Comparison of ENCODE assay signal across 8 cellular contexts in the genomic region with DNA sequence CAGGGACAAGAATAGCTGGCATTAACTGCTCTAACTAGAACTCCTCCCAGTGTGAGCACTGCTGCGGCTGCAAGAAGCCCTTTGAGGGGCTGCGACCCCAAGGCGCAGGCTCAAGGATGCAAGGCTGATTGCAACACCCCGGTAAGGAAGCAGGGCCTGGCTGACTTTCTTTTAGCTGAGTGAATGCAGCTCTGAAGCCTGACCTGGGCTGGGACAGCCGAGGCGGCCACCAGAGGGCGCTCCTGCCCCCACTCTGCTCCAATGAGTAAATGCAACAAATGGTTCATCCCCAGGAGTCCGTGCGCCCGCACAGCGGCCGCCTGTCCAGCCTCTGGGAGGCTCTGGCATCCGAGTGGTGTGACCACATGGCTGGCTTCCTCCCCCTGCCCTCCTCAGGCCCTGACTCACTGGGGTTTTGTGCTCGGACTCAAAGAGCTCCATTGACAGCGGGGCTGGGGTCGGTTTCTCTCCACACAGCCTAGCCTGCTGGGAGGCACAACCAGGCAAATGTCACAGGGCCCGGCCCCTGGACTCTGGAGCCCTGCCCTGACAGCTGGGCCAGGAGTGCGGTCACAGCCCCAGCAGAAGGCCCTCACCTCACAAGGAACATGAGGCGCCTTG. TPM values are rescaled to one million over a fixed set of nuclear protein-coding genes. Genes with fewer than 3 reads are reported as not detected.
DNase-seq lines count a peak whose midpoint lies in the region; ATAC-seq, FAIRE-seq and TF ChIP-seq lines count a peak whose summit lies in the region.

A gene with protein sequence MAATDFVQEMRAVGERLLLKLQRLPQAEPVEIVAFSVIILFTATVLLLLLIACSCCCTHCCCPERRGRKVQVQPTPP (plus strand): TSS at position 572 of the 621 bp plus-strand sequence. CDS start 6,768 bp downstream, outside the sequence.

- peak within 1 kb of the TSS; percentile 45 for H3K4me3 ChIP-seq in neural cell (ENCODE audit: low read length)

- no peak within 1 kb of the TSS for H3K4me2 ChIP-seq in neural cell (ENCODE audit: low read length)

- no peak for TF ChIP-seq EP300 in neural cell (conservative IDR thresholded peaks at IDR 0.05; ENCODE audit: poor library complexity, severe bottlenecking)

- H3K9me3 Mint-ChIP-seq in stimulated activated naive B cell treated with anti-CD40 and anti-IgM and Interleukin-4, amounts not matched to agents 10 μg/mL and 1 μg/mL and 100 μg/mL, for 72 hours: no peaks in the 10 kb centered on the region

- H3K27me3 Mint-ChIP-seq in stimulated activated naive B cell treated with anti-CD40 and anti-IgM and Interleukin-4, amounts not matched to agents 10 μg/mL and 1 μg/mL and 100 μg/mL, for 72 hours: no peaks in the 10 kb centered on the region

- peak within 1 kb of the TSS; percentile 21 for H3K9ac ChIP-seq in neural cell (ENCODE audit: low read length)

- peak within 1 kb of the TSS; percentile 13 to 43 for H3K4me3 Mint-ChIP-seq in stimulated activated naive B cell treated with anti-CD40 and anti-IgM and Interleukin-4, amounts not matched to agents 10 μg/mL and 1 μg/mL and 100 μg/mL, for 72 hours

- H3F3A ChIP-seq in neural cell (ENCODE audit: insufficient read depth, low read length, poor library complexity, severe bottlenecking): no peaks in the 10 kb centered on the region

- H2AFZ ChIP-seq in neural cell (ENCODE audit: low read depth, low read length): no peak within 1 kb of the TSS

- peak; percentile 91 for TF ChIP-seq CTCF in neural cell (IDR thresholded peaks at IDR 0.05; ENCODE audit: poor library complexity, severe bottlenecking)

- no peaks in the 10 kb centered on the region for H3K9me2 ChIP-seq in neural cell (ENCODE audit: insufficient read depth, low read length)

- peak; percentile 92 for ATAC-seq in stimulated activated naive B cell treated with anti-CD40 and anti-IgM and Interleukin-4, amounts not matched to agents 10 μg/mL and 1 μg/mL and 100 μg/mL, for 72 hours (replicated peaks)
- ATAC-seq in HG03175 (IDR thresholded peaks at IDR 0.05; ENCODE audit: unreplicated experiment): no peak

- FAIRE-seq in HTR-8/SVneo (lab: Jason Lieb, UNC): peak; percentile 74

- peak; percentile 91 for DNase-seq in EL
- peak; percentile 96 for DNase-seq in HTR-8/SVneo (ENCODE audit: insufficient read length, low spot score)
- peak; percentile 60 for DNase-seq in SIG-M5 (lab: John Stamatoyannopoulos, UW)
- peak; percentile 63 for DNase-seq in activated gamma-delta T cell (lab: John Stamatoyannopoulos, UW)
- DNase-seq in fibroblast of the conjunctiva (ENCODE audit: low read depth): peak; percentile 73
- peak; percentile 62 for DNase-seq in stimulated activated naive B cell treated with anti-CD40 and anti-IgM and Interleukin-4, amounts not matched to agents 10 μg/mL and 1 μg/mL and 100 μg/mL, for 72 hours

- H3K27ac Mint-ChIP-seq in stimulated activated naive B cell treated with anti-CD40 and anti-IgM and Interleukin-4, amounts not matched to agents 10 μg/mL and 1 μg/mL and 100 μg/mL, for 72 hours: peak within 1 kb of the TSS; percentile 43

- peaks cover 15 to 22% of the 10 kb centered on the region in 2 donors for H3K36me3 Mint-ChIP-seq in stimulated activated naive B cell treated with anti-CD40 and anti-IgM and Interleukin-4, amounts not matched to agents 10 μg/mL and 1 μg/mL and 100 μg/mL, for 72 hours

- H4K20me1 ChIP-seq in neural cell (ENCODE audit: insufficient read depth): no peaks in the 10 kb centered on the region

- H3K27me3 ChIP-seq in neural cell (ENCODE audit: insufficient read depth, low read depth, low read length): no peaks in the 10 kb centered on the region

- H3K4me1 Mint-ChIP-seq in stimulated activated naive B cell treated with anti-CD40 and anti-IgM and Interleukin-4, amounts not matched to agents 10 μg/mL and 1 μg/mL and 100 μg/mL, for 72 hours: peaks cover 8 to 20% of the 10 kb centered on the region in 2 donors

- no peak within 1 kb of the TSS for H3K27ac ChIP-seq in neural cell (ENCODE audit: low read length)

- no peaks in the 10 kb centered on the region for H3K36me3 ChIP-seq in neural cell (ENCODE audit: insufficient read depth, low read length)

- H3K9me3 ChIP-seq in neural cell (ENCODE audit: low read length): no peaks in the 10 kb centered on the region

- peak; percentile 60 for TF ChIP-seq RAD21 in neural cell (conservative IDR thresholded peaks at IDR 0.05)

- H3K79me2 ChIP-seq in neural cell (replicated peaks; ENCODE audit: insufficient read depth, low read length): no peaks in the 10 kb centered on the region

TF ChIP-seq in neural cell, 6 proteins besides CTCF, POLR2A, EP300 and RAD21:
- no peak for TF ChIP-seq MXI1 (conservative IDR thresholded peaks at IDR 0.05; ENCODE audit: poor library complexity, severe bottlenecking)
- peak; percentile 79 for TF ChIP-seq SMC3 (conservative IDR thresholded peaks at IDR 0.05; ENCODE audit: poor library complexity)

RNA-seq across cellular contexts. Expression of the gene that starts here (rescaled TPM):
- polyA plus RNA-seq in neural cell: 0.59 TPM in 1 of 2 replicates, not detected in the other
- not detected in 2 replicates for polyA minus RNA-seq in neural cell
